22 cellular contexts compared by ENCODE assay signal in genomic region chr4:109319156-109319555, GRCh38.
"Had no signal": no experiment of that assay in that cellular context is flagged by ENCODE, and none has a peak within 500 bp of the region (broad histone marks: within the 10 kb centered on the region; RNA-seq: fewer than 3 reads in every experiment).

No MANE protein-coding gene starts in this region.

- H3K36me3 ChIP-seq: gastrocnemius medialis, lower lobe of right lung, sigmoid colon, tibial artery had no signal

- H3K4me3 ChIP-seq: gastrocnemius medialis, lower lobe of right lung, psoas muscle, sigmoid colon, testis, tibial artery had no signal

- H3K4me1 ChIP-seq: lower lobe of right lung, sigmoid colon, testis, tibial artery had no signal

- ATAC-seq: esophagus mucosa; gastrocnemius medialis; left ventricle myocardium superior; lower lobe of right lung; naive thymus-derived CD8-positive, alpha-beta T cell; psoas muscle; right cardiac atrium; stimulated activated effector memory CD8-positive, alpha-beta T cell treated with anti-CD3 and anti-CD28 coated beads, Interleukin-12 subunit alpha, Interleukin-12 subunit beta, amount 100 ng/mL, for 72 hours; stimulated activated naive CD8-positive, alpha-beta T cell treated with anti-CD3 and anti-CD28 coated beads, Interleukin-15, Interleukin-2, amounts not matched to agents 100 U/mL and 50 U/mL, for 24 hours had no signal

- H3K9me3 ChIP-seq: gastrocnemius medialis, psoas muscle, testis had no signal

- H3K27me3 ChIP-seq: gastrocnemius medialis, sigmoid colon, testis had no signal

- DNase-seq: effector CD8-positive, alpha-beta T cell; endodermal cell; foreskin fibroblast; gastrocnemius medialis; head of caudate nucleus; left ventricle myocardium superior; lower lobe of right lung; naive thymus-derived CD8-positive, alpha-beta T cell; nephron progenitor cell; nucleus accumbens; psoas muscle; right cardiac atrium; sigmoid colon; stimulated activated CD4-positive, alpha-beta T cell treated with anti-CD3 and anti-CD28 coated beads, Interleukin-2, amount 100 ng/mL, for 24 hours; stimulated activated CD4-positive, alpha-beta T cell treated with anti-CD3 and anti-CD28 coated beads, Interleukin-4, amount 100 ng/mL, for 24 hours; stimulated activated naive CD8-positive, alpha-beta T cell treated with anti-CD3 and anti-CD28 coated beads, Interleukin-15, Interleukin-2, amounts not matched to agents 100 U/mL and 50 U/mL, for 24 hours; substantia nigra; testis; tibial artery had no signal

- H3K27ac ChIP-seq: epithelial cell of prostate, gastrocnemius medialis, lower lobe of right lung, psoas muscle, sigmoid colon, testis, tibial artery had no signal
